ENCODE assay signal across 17 cellular contexts in the genomic region with DNA sequence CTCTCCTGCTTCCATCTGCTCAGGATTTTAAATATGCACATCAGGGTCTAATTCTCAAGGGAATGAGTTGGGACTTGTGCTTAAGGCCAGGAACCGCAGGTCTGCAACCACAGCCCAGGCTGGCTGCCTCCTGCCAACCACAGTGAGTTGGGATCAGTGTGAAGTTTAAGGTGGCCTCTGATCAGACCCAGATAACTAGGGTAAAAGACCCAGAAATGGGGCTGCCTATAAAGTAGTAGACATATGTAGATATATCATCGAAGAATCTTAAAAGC.
DNase-seq lines count a peak whose midpoint lies in the region; ATAC-seq and TF ChIP-seq lines count a peak whose summit lies in the region.
"Had no signal": no experiment of that assay in that cellular context is flagged by ENCODE, and none has a peak within 500 bp of the region (broad histone marks: within the 10 kb centered on the region; RNA-seq: fewer than 3 reads in every experiment).

No MANE protein-coding gene starts in this region.

- H3K4me3 ChIP-seq in epithelial cell of esophagus (ENCODE audit: low read length) = no peak overlapping the region
- H3K4me3 ChIP-seq in prostate gland = no peak overlapping the region
- H3K4me3 ChIP-seq: psoas muscle, skin epidermis, thyroid gland had no signal

- TF ChIP-seq POLR2A in prostate gland (IDR thresholded peaks at IDR 0.05) = no peak

- intact Hi-C loops in prostate gland (cut with DNase I) = loop anchor here (10.0 kb wide), 3 partner anchors 49 to 309 kb away; no protein-coding TSS in a partner anchor

- no peaks in the 10 kb centered on the region for H3K9me3 ChIP-seq in prostate gland
- H3K9me3 ChIP-seq: psoas muscle, thyroid gland had no signal

- peak; percentile 44 to 64 for DNase-seq in NCI-H526 (lab: John Stamatoyannopoulos, UW)
- DNase-seq in epithelial cell of esophagus (ENCODE audit: low read depth) = peak; percentile 37
- no peak for DNase-seq in prostate gland (ENCODE audit: low spot score)
- DNase-seq in KG1 (lab: John Stamatoyannopoulos, UW) = no peak
- DNase-seq in activated effector memory CD4-positive, alpha-beta T cell treated with Interleukin-2 at 50 U/mL for 16 hours = no peak
- DNase-seq: activated CD4-positive, alpha-beta T cell treated with anti-CD3 and anti-CD28 coated beads, Interleukin-2, amount 50 U/mL, for 48 hours; activated gamma-delta T cell treated with Interleukin-2 at 50 U/mL for 16 hours; DND-41; dorsolateral prefrontal cortex; NK-92 treated with Interleukin-12 subunit alpha and Interleukin-12 subunit beta, amount 100 ng/mL, for 24 hours; stimulated activated naive CD4-positive, alpha-beta T cell treated with Interleukin-2 at 50 U/mL for 16 hours; T-helper 17 cell had no signal

- H3K27ac ChIP-seq in prostate gland = peak overlapping the region; percentile 22 to 31
- H3K27ac ChIP-seq: dorsolateral prefrontal cortex, psoas muscle, skin epidermis had no signal

- H3K4me1 ChIP-seq in prostate gland (replicated peaks) = no peaks in the 10 kb centered on the region
- H3K4me1 ChIP-seq: psoas muscle had no signal

- ATAC-seq in GM19043 (IDR thresholded peaks at IDR 0.05; ENCODE audit: low read depth, unreplicated experiment) (peak; percentile 14), GM21515 (IDR thresholded peaks at IDR 0.05; ENCODE audit: unreplicated experiment) (no peak)
- ATAC-seq: T-helper 17 cell had no signal

- WGBS in prostate gland = 31% methylated on average over 2 of the region's 2 CpGs

- H3K36me3 ChIP-seq in prostate gland = no peaks in the 10 kb centered on the region
- H3K36me3 ChIP-seq: thyroid gland had no signal

- no peaks in the 10 kb centered on the region for H3K27me3 ChIP-seq in prostate gland (replicated peaks; ENCODE audit: insufficient read depth)
- H3K27me3 ChIP-seq: thyroid gland had no signal

- no peak for TF ChIP-seq CTCF in epithelial cell of esophagus (IDR thresholded peaks at IDR 0.05; ENCODE audit: insufficient read depth, low read depth, low read length, missing control alignments)
- TF ChIP-seq CTCF in prostate gland (IDR thresholded peaks at IDR 0.05) = no peak

Comparison
In these comparisons a context has a peak if more than half of its experiments do, and no peak if none do; other contexts are left out.
1. DNase-seq: peak in NCI-H526 (2 of 2) and epithelial cell of esophagus (single experiment); none in prostate gland (single experiment), KG1 (single experiment) and activated effector memory CD4-positive, alpha-beta T cell treated with Interleukin-2 at 50 U/mL for 16 hours (single experiment).